In genomic region chr2:169806586-169806985, GRCh38 we compare ENCODE assay signal across 19 cellular contexts. TPM values are rescaled to one million over a fixed set of nuclear protein-coding genes. Genes with fewer than 3 reads are reported as not detected.
DNase-seq lines count a peak whose midpoint lies in the region; ATAC-seq, FAIRE-seq and TF ChIP-seq lines count a peak whose summit lies in the region.
"Had no signal": no experiment of that assay in that cellular context is flagged by ENCODE, and none has a peak within 500 bp of the region (broad histone marks: within the 10 kb centered on the region; RNA-seq: fewer than 3 reads in every experiment).

No MANE protein-coding gene starts in this region.

- intact Hi-C loops in colonic mucosa (cut with DNase I), result no loop called here

- no peaks in the 10 kb centered on the region for H3K27me3 Mint-ChIP-seq in CD8-positive, alpha-beta memory T cell
- no peaks in the 10 kb centered on the region for H3K27me3 Mint-ChIP-seq in naive thymus-derived CD8-positive, alpha-beta T cell
- H3K27me3 Mint-ChIP-seq: B cell; CD4-positive, CD25-positive, alpha-beta regulatory T cell had no signal

- peaks cover 12 to 32% (median 29%) of the 10 kb centered on the region in 3 donors for H3K4me1 Mint-ChIP-seq in CD8-positive, alpha-beta memory T cell
- peaks cover 4 to 24% (median 13%) of the 10 kb centered on the region in 4 donors for H3K4me1 Mint-ChIP-seq in naive thymus-derived CD8-positive, alpha-beta T cell

- CTCF ChIA-PET in CD8-positive, alpha-beta memory T cell (lab: Charles Lee), result no interaction called here

- FAIRE-seq in G401.6 (lab: Jason Lieb, UNC), result peak; percentile 60
- FAIRE-seq: HTR-8/SVneo had no signal

- H3K36me3 Mint-ChIP-seq in CD8-positive, alpha-beta memory T cell, result peaks cover 5 to 75% (median 21%) of the 10 kb centered on the region in 3 donors
- peaks cover 6 to 83% (median 32%) of the 10 kb centered on the region in 3 donors for H3K36me3 Mint-ChIP-seq in naive thymus-derived CD8-positive, alpha-beta T cell

- no peak overlapping the region for H3K4me3 Mint-ChIP-seq in CD8-positive, alpha-beta memory T cell
- no peak overlapping the region for H3K4me3 Mint-ChIP-seq in naive thymus-derived CD8-positive, alpha-beta T cell
- H3K4me3 Mint-ChIP-seq: B cell; CD4-positive, CD25-positive, alpha-beta regulatory T cell had no signal

- no peaks in the 10 kb centered on the region for H3K27me3 ChIP-seq in CD8-positive, alpha-beta memory T cell (ENCODE audit: insufficient read depth, low read length, poor library complexity, severe bottlenecking)
- no peaks in the 10 kb centered on the region for H3K27me3 ChIP-seq in adipocyte (replicated peaks; ENCODE audit: control insufficient read depth, insufficient read depth, low read length)
- no peaks in the 10 kb centered on the region for H3K27me3 ChIP-seq in colonic mucosa

- peaks cover 52% of the 10 kb centered on the region for H3K36me3 ChIP-seq in CD8-positive, alpha-beta memory T cell (ENCODE audit: insufficient read depth, low read length)
- H3K36me3 ChIP-seq in adipocyte (ENCODE audit: control insufficient read depth, insufficient read depth, low read length, severe bottlenecking) (peaks cover 82% of the 10 kb centered on the region), colonic mucosa (peaks cover 6% of the 10 kb centered on the region)

- TF ChIP-seq CTCF in colonic mucosa (IDR thresholded peaks at IDR 0.05), result no peak

- no peaks in the 10 kb centered on the region for H3K9me3 Mint-ChIP-seq in CD8-positive, alpha-beta memory T cell
- H3K9me3 Mint-ChIP-seq in naive thymus-derived CD8-positive, alpha-beta T cell, result no peaks in the 10 kb centered on the region
- H3K9me3 Mint-ChIP-seq: CD4-positive, CD25-positive, alpha-beta regulatory T cell had no signal

- ATAC-seq in naive thymus-derived CD8-positive, alpha-beta T cell, result no peak
- no peak for ATAC-seq in HG02571 (IDR thresholded peaks at IDR 0.05; ENCODE audit: unreplicated experiment)
- ATAC-seq: Panc1, Right ventricle myocardium inferior, SK-N-SH treated with all-trans-retinoic acid at 6 μM for 48 hours had no signal

- H3K9me3 ChIP-seq in CD8-positive, alpha-beta memory T cell (ENCODE audit: low read length), result no peaks in the 10 kb centered on the region
- H3K9me3 ChIP-seq in adipocyte (ENCODE audit: control insufficient read depth, low read length), result no peaks in the 10 kb centered on the region
- H3K9me3 ChIP-seq in colonic mucosa, result no peaks in the 10 kb centered on the region

- DNase-seq in CD8-positive, alpha-beta memory T cell, result no peak
- DNase-seq in adipocyte (ENCODE audit: low read depth) (no peak), colonic mucosa (no peak), NCI-H2196 (lab: John Stamatoyannopoulos, UW; ENCODE audit: unreplicated experiment) (no peak), NCI-H1105 (lab: John Stamatoyannopoulos, UW) (no peak)
- no peak for DNase-seq in naive thymus-derived CD8-positive, alpha-beta T cell
- DNase-seq: CD4-positive, CD25-positive, alpha-beta regulatory T cell; HCEC 1CT; NCI-H1930; NCI-H2171; NCI-H510A had no signal

- POLR2A ChIA-PET in CD8-positive, alpha-beta memory T cell (lab: Charles Lee), result no interaction called here
- POLR2A ChIA-PET in naive thymus-derived CD8-positive, alpha-beta T cell (lab: Charles Lee), result no interaction called here

- no peak overlapping the region for H3K27ac ChIP-seq in CD8-positive, alpha-beta memory T cell (ENCODE audit: low read depth, low read length)
- H3K27ac ChIP-seq in colonic mucosa, result no peak overlapping the region
- H3K27ac ChIP-seq: HL-60 had no signal

- H3K9ac ChIP-seq in adipocyte (ENCODE audit: low read length) (peak overlapping the region; percentile 11), colonic mucosa (ENCODE audit: low read depth in 2 of 2, low read length in 2 of 2) (no peak overlapping the region)

- H3K4me3 ChIP-seq in CD8-positive, alpha-beta memory T cell (ENCODE audit: low read length), result no peak overlapping the region
- H3K4me3 ChIP-seq in adipocyte (ENCODE audit: low read length) (no peak overlapping the region), colonic mucosa (no peak overlapping the region)

- H3K4me1 ChIP-seq in CD8-positive, alpha-beta memory T cell (ENCODE audit: insufficient read depth, low read length), result peaks cover 9% of the 10 kb centered on the region
- peaks cover 46% of the 10 kb centered on the region for H3K4me1 ChIP-seq in adipocyte (ENCODE audit: control insufficient read depth, insufficient read depth, low read length)
- no peaks in the 10 kb centered on the region for H3K4me1 ChIP-seq in colonic mucosa

- peak overlapping the region in 6 of 8 donors; percentile 35 to 63 (median 48) for H3K27ac Mint-ChIP-seq in CD8-positive, alpha-beta memory T cell
- peak overlapping the region in 6 of 10 donors; percentile 11 to 59 (median 19) for H3K27ac Mint-ChIP-seq in naive thymus-derived CD8-positive, alpha-beta T cell
- H3K27ac Mint-ChIP-seq: B cell had no signal

RNA-seq across cellular contexts. Expression of gene SSB, which starts 7.9 kb away (rescaled TPM):
- 100 to 1,000 TPM; 101 to 113 TPM for total RNA-seq in CD8-positive, alpha-beta memory T cell
- 153 TPM for polyA plus RNA-seq in CD8-positive, alpha-beta memory T cell
- total RNA-seq in naive thymus-derived CD8-positive, alpha-beta T cell, result 100 to 1,000 TPM; 110 to 115 TPM
- polyA plus RNA-seq in naive thymus-derived CD8-positive, alpha-beta T cell, result 100 to 1,000 TPM; 124 to 153 (median 128) TPM
- total RNA-seq in colonic mucosa, result 10 to 100 TPM; 49.5 to 83.4 TPM

RNA-seq across cellular contexts. Expression of gene METTL5, which starts 18.1 kb away (rescaled TPM):
- total RNA-seq in CD8-positive, alpha-beta memory T cell, result 100 to 1,000 TPM in 1 of 2 experiments, 10 to 100 TPM in 1; 93.0 to 100 TPM
- polyA plus RNA-seq in CD8-positive, alpha-beta memory T cell, result 116 TPM
- 10 to 100 TPM; 50.8 to 58.1 TPM for total RNA-seq in naive thymus-derived CD8-positive, alpha-beta T cell
- 100 to 1,000 TPM; 115 to 155 (median 130) TPM for polyA plus RNA-seq in naive thymus-derived CD8-positive, alpha-beta T cell
- 10 to 100 TPM; 39.8 to 40.9 TPM for total RNA-seq in colonic mucosa

RNA-seq across cellular contexts. Expression of gene UBR3, which starts 20.7 kb away (rescaled TPM):
- total RNA-seq in CD8-positive, alpha-beta memory T cell, result 10 to 100 TPM; 21.9 to 22.1 TPM
- polyA plus RNA-seq in CD8-positive, alpha-beta memory T cell, result 8.5 TPM
- total RNA-seq in naive thymus-derived CD8-positive, alpha-beta T cell, result 10 to 100 TPM; 43.3 to 43.5 TPM
- polyA plus RNA-seq in naive thymus-derived CD8-positive, alpha-beta T cell, result 10 to 100 TPM in 1 of 3 donors, 1 to 10 TPM in 2; 6.8 to 11.6 (median 7.5) TPM
- total RNA-seq in colonic mucosa, result 10 to 100 TPM; 30.1 to 38.4 TPM
